1 cellular context compared by ENCODE assay signal in genomic region chr1:151540021-151540981, GRCh38.
A peak's percentile ranks its signal among the peaks of the same experiment; 100 is the strongest.
TF ChIP-seq lines count a peak whose summit lies in the region.

TUFT1 (plus strand) TSS chr1:151540309; CDS start chr1:151540367, 58 bp downstream.

TF ChIP-seq in HepG2, 621 proteins besides CTCF, POLR2A, EP300 and RAD21 (continued from another document):
- peak; percentile 49 for TF ChIP-seq PATZ1 (CRISPR knock-in tag; IDR thresholded peaks at IDR 0.05)
